ENCODE assay signal across 16 cellular contexts in genomic region chr15:74297867-74298266, GRCh38.
A peak's percentile ranks its signal among the peaks of the same experiment; 100 is the strongest.
DNase-seq lines count a peak whose midpoint lies in the region; ATAC-seq and TF ChIP-seq lines count a peak whose summit lies in the region.
"Had no signal": no experiment of that assay in that cellular context is flagged by ENCODE, and none has a peak within 500 bp of the region (broad histone marks: within the 10 kb centered on the region; RNA-seq: fewer than 3 reads in every experiment).

No MANE protein-coding gene starts in this region.

- TF ChIP-seq CTCF in neural cell (IDR thresholded peaks at IDR 0.05; ENCODE audit: poor library complexity, severe bottlenecking) = no peak
- TF ChIP-seq CTCF in smooth muscle cell (IDR thresholded peaks at IDR 0.05; ENCODE audit: borderline replicate concordance, insufficient read depth, poor library complexity, severe bottlenecking) = no peak

- WGBS in smooth muscle cell (ENCODE audit: low lambda C conversion rate) = 13% methylated on average over 1 of the region's 1 CpG

- H3K4me2 ChIP-seq in neural cell (ENCODE audit: low read length) = no peak overlapping the region
- peak overlapping the region; percentile 62 for H3K4me2 ChIP-seq in smooth muscle cell
- H3K4me2 ChIP-seq: A549 had no signal

- TF ChIP-seq EP300 in neural cell (conservative IDR thresholded peaks at IDR 0.05; ENCODE audit: poor library complexity, severe bottlenecking) = no peak

- H3K27me3 ChIP-seq in neural cell (ENCODE audit: insufficient read depth, low read depth, low read length) (no peaks in the 10 kb centered on the region), smooth muscle cell (ENCODE audit: low read depth) (no peaks in the 10 kb centered on the region)
- H3K27me3 ChIP-seq: BE2C had no signal

- H3F3A ChIP-seq in neural cell (ENCODE audit: insufficient read depth, low read length, poor library complexity, severe bottlenecking) (no peaks in the 10 kb centered on the region), smooth muscle cell (ENCODE audit: low read depth) (peaks cover 8% of the 10 kb centered on the region)

- no peaks in the 10 kb centered on the region for H3K9me3 Mint-ChIP-seq in activated T-helper 2 cell treated with anti-CD3 and anti-CD28 coated beads, Interferon-gamma antibody, Interleukin-2, Interleukin-4, amounts not matched to agents 10 μg/mL and 5 μg/mL and 100 μg/mL, durations not matched to agents 14 hours and 24 hours and 36 hours
- H3K9me3 Mint-ChIP-seq: CD8-positive, alpha-beta T cell had no signal

- H3K36me3 ChIP-seq in neural cell (ENCODE audit: insufficient read depth, low read length) (no peaks in the 10 kb centered on the region), smooth muscle cell (ENCODE audit: low read depth) (no peaks in the 10 kb centered on the region)

- H3K9ac ChIP-seq in neural cell (ENCODE audit: low read length) (no peak overlapping the region), smooth muscle cell (ENCODE audit: low read depth) (no peak overlapping the region)

- H3K4me3 Mint-ChIP-seq in activated T-helper 2 cell treated with anti-CD3 and anti-CD28 coated beads, Interferon-gamma antibody, Interleukin-2, Interleukin-4, amounts not matched to agents 10 μg/mL and 5 μg/mL and 100 μg/mL, durations not matched to agents 14 hours and 24 hours and 36 hours (ENCODE audit: low read depth) = no peak overlapping the region
- H3K4me3 Mint-ChIP-seq: CD8-positive, alpha-beta T cell had no signal

- no peaks in the 10 kb centered on the region for H3K9me3 ChIP-seq in neural cell (ENCODE audit: low read length)
- H3K9me3 ChIP-seq in smooth muscle cell (replicated peaks; ENCODE audit: low read depth) = no peaks in the 10 kb centered on the region
- H3K9me3 ChIP-seq: A549, BE2C had no signal

- intact Hi-C loops in activated T-helper 2 cell treated with anti-CD3 and anti-CD28 coated beads, Interferon-gamma antibody, Interleukin-2, Interleukin-4, amounts not matched to agents 10 μg/mL and 5 μg/mL and 100 μg/mL, durations not matched to agents 14 hours and 24 hours and 36 hours (cut with micrococcal nuclease) = no loop called here

- no peak for TF ChIP-seq POLR2A in GM18505 (IDR thresholded peaks at IDR 0.05; ENCODE audit: borderline replicate concordance, extremely low read depth, insufficient read depth, insufficient read length)

- H3K27me3 Mint-ChIP-seq in activated T-helper 2 cell treated with anti-CD3 and anti-CD28 coated beads, Interferon-gamma antibody, Interleukin-2, Interleukin-4, amounts not matched to agents 10 μg/mL and 5 μg/mL and 100 μg/mL, durations not matched to agents 14 hours and 24 hours and 36 hours (ENCODE audit: low read depth) = peaks cover 28% of the 10 kb centered on the region

- H2AFZ ChIP-seq in neural cell (ENCODE audit: low read depth, low read length) (no peak overlapping the region), smooth muscle cell (ENCODE audit: low read depth) (no peak overlapping the region)

- no peak overlapping the region for H3K27ac Mint-ChIP-seq in activated T-helper 2 cell treated with anti-CD3 and anti-CD28 coated beads, Interferon-gamma antibody, Interleukin-2, Interleukin-4, amounts not matched to agents 10 μg/mL and 5 μg/mL and 100 μg/mL, durations not matched to agents 14 hours and 24 hours and 36 hours
- H3K27ac Mint-ChIP-seq: CD8-positive, alpha-beta T cell had no signal

- H3K79me2 ChIP-seq in neural cell (replicated peaks; ENCODE audit: insufficient read depth, low read length) = no peaks in the 10 kb centered on the region
- H3K79me2 ChIP-seq in smooth muscle cell (ENCODE audit: low read depth) = no peaks in the 10 kb centered on the region

- no peaks in the 10 kb centered on the region for H4K20me1 ChIP-seq in neural cell (ENCODE audit: insufficient read depth)
- H4K20me1 ChIP-seq in smooth muscle cell (ENCODE audit: low read depth) = no peaks in the 10 kb centered on the region

- H3K36me3 Mint-ChIP-seq in activated T-helper 2 cell treated with anti-CD3 and anti-CD28 coated beads, Interferon-gamma antibody, Interleukin-2, Interleukin-4, amounts not matched to agents 10 μg/mL and 5 μg/mL and 100 μg/mL, durations not matched to agents 14 hours and 24 hours and 36 hours (ENCODE audit: low read depth) = no peaks in the 10 kb centered on the region
- H3K36me3 Mint-ChIP-seq: CD8-positive, alpha-beta T cell had no signal

- no peaks in the 10 kb centered on the region for H3K9me2 ChIP-seq in neural cell (ENCODE audit: insufficient read depth, low read length)

- H3K27ac ChIP-seq in neural cell (ENCODE audit: low read length) (peak overlapping the region; percentile 15), smooth muscle cell (ENCODE audit: low read depth) (no peak overlapping the region)
- H3K27ac ChIP-seq: A549, C4-2B, HL-60 had no signal

- DNase-seq in SK-N-DZ (ENCODE audit: low spot score) (peak; percentile 58), smooth muscle cell (lab: John Stamatoyannopoulos, UW; ENCODE audit: unreplicated experiment) (no peak), amygdala (lab: John Stamatoyannopoulos, UW) (no peak)
- no peak for DNase-seq in activated T-helper 2 cell treated with anti-CD3 and anti-CD28 coated beads, Interferon-gamma antibody, Interleukin-2, Interleukin-4, amounts not matched to agents 10 μg/mL and 5 μg/mL and 100 μg/mL, durations not matched to agents 14 hours and 24 hours and 36 hours (ENCODE audit: low spot score)
- DNase-seq: BE2C; CD8-positive, alpha-beta T cell; COR-L47; DND-41; GDM1 had no signal

- H3K4me3 ChIP-seq in neural cell (ENCODE audit: low read length) = no peak overlapping the region
- no peak overlapping the region for H3K4me3 ChIP-seq in smooth muscle cell
- H3K4me3 ChIP-seq: A549 had no signal

- peaks cover 20% of the 10 kb centered on the region for H3K4me1 ChIP-seq in smooth muscle cell (ENCODE audit: low read depth)

- peak; percentile 64 for ATAC-seq in SK-N-SH treated with all-trans-retinoic acid at 6 μM for 48 hours
- ATAC-seq in GM18505 (IDR thresholded peaks at IDR 0.05; ENCODE audit: unreplicated experiment) = no peak
- ATAC-seq: A549; CD8-positive, alpha-beta T cell; HCT116 had no signal

- no peak for TF ChIP-seq RAD21 in neural cell (conservative IDR thresholded peaks at IDR 0.05)

- no peaks in the 10 kb centered on the region for H3K4me1 Mint-ChIP-seq in activated T-helper 2 cell treated with anti-CD3 and anti-CD28 coated beads, Interferon-gamma antibody, Interleukin-2, Interleukin-4, amounts not matched to agents 10 μg/mL and 5 μg/mL and 100 μg/mL, durations not matched to agents 14 hours and 24 hours and 36 hours (ENCODE audit: low read depth)

TF ChIP-seq in SK-N-SH treated with all-trans-retinoic acid at 6 μM for 48 hours, 23 proteins besides CTCF, POLR2A, EP300 and RAD21:
- TF ChIP-seq ZNF8 (CRISPR knock-in tag; IDR thresholded peaks at IDR 0.05) (no peak), TSHZ2 (CRISPR knock-in tag; IDR thresholded peaks at IDR 0.05) (0 out of 2 replicates have a peak, but pooled peaks have one; percentile 34)

TF ChIP-seq in neural cell, 6 proteins besides CTCF, POLR2A, EP300 and RAD21:
- TF ChIP-seq EZH2 (IDR thresholded peaks at IDR 0.05; ENCODE audit: borderline replicate concordance, insufficient read depth, low read length, poor library complexity, severe bottlenecking) = no peak
- no peak for TF ChIP-seq TAF1 (IDR thresholded peaks at IDR 0.05; ENCODE audit: low read depth)
- TF ChIP-seq SMC3 (conservative IDR thresholded peaks at IDR 0.05; ENCODE audit: poor library complexity) = no peak
TF ChIP-seq in neural cell: peak in this region for 0.
